ENCODE assay signal across 8 cellular contexts in the genomic region with DNA sequence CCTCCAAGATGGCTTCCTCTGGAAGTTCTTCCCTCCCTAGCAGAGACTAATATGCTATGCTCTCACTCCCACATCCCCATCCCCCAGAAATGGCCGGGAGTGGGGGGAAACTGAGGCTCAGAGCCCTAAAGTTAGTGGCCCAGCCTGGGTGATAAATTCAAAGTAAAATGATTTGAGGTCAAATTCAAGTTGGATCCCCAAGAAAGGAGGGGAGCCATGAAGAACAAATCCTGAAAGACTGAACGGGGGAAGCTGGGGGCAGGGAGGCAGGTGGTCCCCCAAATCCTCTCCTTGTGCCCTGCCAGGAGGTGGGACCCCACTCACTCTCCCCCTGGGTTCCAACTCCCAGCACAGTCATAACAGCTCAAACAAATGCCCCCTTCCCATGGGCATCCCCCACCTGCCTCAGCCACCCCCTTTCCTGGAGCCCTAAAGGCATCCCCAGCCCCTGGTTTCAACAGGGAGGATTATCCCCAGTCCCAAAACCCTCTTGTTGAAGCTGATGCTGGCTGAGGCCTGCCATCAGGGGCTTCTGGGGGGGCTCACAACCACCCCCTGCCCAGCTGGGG. TPM values are rescaled to one million over a fixed set of nuclear protein-coding genes. Genes with fewer than 3 reads are reported as not detected.
DNase-seq lines count a peak whose midpoint lies in the region; ATAC-seq and TF ChIP-seq lines count a peak whose summit lies in the region.

No MANE protein-coding gene starts in this region.

- H3K4me3 Mint-ChIP-seq in central memory CD8-positive, alpha-beta T cell, result peak overlapping the region; percentile 92

- H3K27ac ChIP-seq in 22Rv1 (peak overlapping the region; percentile 83), HUES48 (ENCODE audit: low read depth, low read length) (peak overlapping the region; percentile 60), muscle layer of colon (ENCODE audit: low read depth, low read length) (peak overlapping the region; percentile 85)

- H3K36me3 Mint-ChIP-seq in central memory CD8-positive, alpha-beta T cell (ENCODE audit: insufficient read depth), result peaks cover 22% of the 10 kb centered on the region

- H3K4me3 ChIP-seq in HUES48 (ENCODE audit: low read depth, low read length) (peak overlapping the region; percentile 88), muscle layer of colon (ENCODE audit: low read depth in 1 of 2, low read length in 2 of 2) (peak overlapping the region; percentile 71 to 79)

- no peaks in the 10 kb centered on the region for H3K27me3 Mint-ChIP-seq in central memory CD8-positive, alpha-beta T cell

- H3K4me1 ChIP-seq in HUES48 (ENCODE audit: control insufficient read depth, insufficient read depth, low read length), result peaks cover 13% of the 10 kb centered on the region
- peaks cover 50% of the 10 kb centered on the region for H3K4me1 ChIP-seq in muscle layer of colon (ENCODE audit: insufficient read depth, low read length)

- no peak for TF ChIP-seq CTCF in 22Rv1 (IDR thresholded peaks at IDR 0.05)

- no peaks in the 10 kb centered on the region for H3K9me3 Mint-ChIP-seq in central memory CD8-positive, alpha-beta T cell

- peaks cover 24% of the 10 kb centered on the region for H3K36me3 ChIP-seq in HUES48 (ENCODE audit: control insufficient read depth, insufficient read depth, low read length)
- H3K36me3 ChIP-seq in muscle layer of colon (ENCODE audit: insufficient read depth, low read length), result peaks cover 24% of the 10 kb centered on the region

- DNase-seq in central memory CD8-positive, alpha-beta T cell (ENCODE audit: low spot score in 2 of 2), result no peak
- no peak for DNase-seq in activated CD4-positive, CD25-positive, alpha-beta regulatory T cell (lab: John Stamatoyannopoulos, UW)
- DNase-seq in G401 (ENCODE audit: low spot score), result no peak

- H3K27me3 ChIP-seq in HUES48 (ENCODE audit: control insufficient read depth, insufficient read depth, low read length) (no peaks in the 10 kb centered on the region), muscle layer of colon (ENCODE audit: control insufficient read depth in 1 of 2, insufficient read depth in 2 of 2, low read length in 2 of 2) (no peaks in the 10 kb centered on the region)

- in situ Hi-C loops in G401 (cut with HindIII; ENCODE audit: low sequenced_read_pairs), result no loop called here

- H3K27ac Mint-ChIP-seq in central memory CD8-positive, alpha-beta T cell (ENCODE audit: low read depth), result peak overlapping the region; percentile 79

- H3K9me3 ChIP-seq in HUES48 (ENCODE audit: control insufficient read depth, insufficient read depth, low read length), result no peaks in the 10 kb centered on the region
- H3K9me3 ChIP-seq in muscle layer of colon (ENCODE audit: low read length), result no peaks in the 10 kb centered on the region

- H3K4me1 Mint-ChIP-seq in central memory CD8-positive, alpha-beta T cell, result peaks cover 42% of the 10 kb centered on the region

- no peak overlapping the region for H3K9ac ChIP-seq in HUES48 (ENCODE audit: low read depth, low read length)
- H3K9ac ChIP-seq in muscle layer of colon (ENCODE audit: low read length), result peak overlapping the region; percentile 84

- no peak for ATAC-seq in central memory CD8-positive, alpha-beta T cell (replicated peaks; ENCODE audit: extremely low read depth, poor library complexity, severe bottlenecking)
- ATAC-seq in HG02884 (IDR thresholded peaks at IDR 0.05; ENCODE audit: unreplicated experiment) (no peak), GM21576 (IDR thresholded peaks at IDR 0.05; ENCODE audit: unreplicated experiment) (no peak)

RNA-seq across cellular contexts. Expression of gene CBX6, which starts 1.1 kb away (rescaled TPM):
- 16.4 and 25.6 TPM in 2 replicates for total RNA-seq in G401 (2014; rRNA removed; shearing (Covaris generic))

RNA-seq across cellular contexts. Expression of gene NPTXR, which starts 27.0 kb away (rescaled TPM):
- total RNA-seq in G401 (2014; rRNA removed; shearing (Covaris generic)), result 5.6 and 8.8 TPM in 2 replicates
